Comparison of ENCODE assay signal across 1 cellular context in genomic region chr19:41309225-41310030, GRCh38.
A peak's percentile ranks its signal among the peaks of the same experiment; 100 is the strongest.
TF ChIP-seq lines count a peak whose summit lies in the region.

No MANE protein-coding gene starts in this region.

TF ChIP-seq in K562, 482 proteins besides CTCF, POLR2A, EP300 and RAD21 (continued from another document and continues in another):
- TF ChIP-seq RHOXF2B (CRISPR knock-in tag; conservative IDR thresholded peaks at IDR 0.05) (peak; percentile 26; the same call in 1 of the 2 replicates), KLF16 (IDR thresholded peaks at IDR 0.05) (no peak), HCFC1 (IDR thresholded peaks at IDR 0.05; ENCODE audit: low read depth, low read length) (no peak), ZBTB11 (CRISPR knock-in tag; IDR thresholded peaks at IDR 0.05) (no peak), CAMTA2 (CRISPR knock-in tag; conservative IDR thresholded peaks at IDR 0.05) (0 out of 2 replicates have a peak, but pooled peaks have one; percentile 21), POLR2H (tag; IDR thresholded peaks at IDR 0.05; ENCODE audit: low read depth) (no peak), SRF (CRISPR knock-in tag; IDR thresholded peaks at IDR 0.05) (no peak; a peak in 1 of 4 replicates), ZNF124 (CRISPR knock-in tag; IDR thresholded peaks at IDR 0.05) (no peak), HNRNPH1 (optimal IDR thresholded peaks at IDR 0.05; ENCODE audit: low read depth, low read length) (no peak), KHSRP (IDR thresholded peaks at IDR 0.05) (no peak), TEAD2 (tag; IDR thresholded peaks at IDR 0.05) (no peak), ERF (CRISPR knock-in tag; IDR thresholded peaks at IDR 0.05) (no peak), MGA (IDR thresholded peaks at IDR 0.05) (no peak), LCOR (CRISPR knock-in tag; IDR thresholded peaks at IDR 0.05) (no peak), ZNF140 (CRISPR knock-in tag; IDR thresholded peaks at IDR 0.05) (no peak), NEUROD1 (IDR thresholded peaks at IDR 0.05; ENCODE audit: borderline replicate concordance, low read depth, low read length, partially characterized antibody) (no peak), HDAC3 (IDR thresholded peaks at IDR 0.05; ENCODE audit: borderline replicate concordance, partially characterized antibody) (no peak), TBP (optimal IDR thresholded peaks at IDR 0.05; ENCODE audit: low read depth, low read length) (no peak), MYNN (IDR thresholded peaks at IDR 0.05) (0 out of 2 replicates have a peak, but pooled peaks have one; percentile 11), MYNN (CRISPR knock-in tag; IDR thresholded peaks at IDR 0.05) (no peak), SMC3 (conservative IDR thresholded peaks at IDR 0.05; ENCODE audit: insufficient read depth, low read depth, low read length) (no peak), RNF219 (CRISPR knock-in tag; IDR thresholded peaks at IDR 0.05) (no peak), CREB1 (IDR thresholded peaks at IDR 0.05) (no peak), CREB1 (CRISPR knock-in tag; IDR thresholded peaks at IDR 0.05) (no peak), KAT8 (IDR thresholded peaks at IDR 0.05; ENCODE audit: low read depth) (no peak), ZKSCAN3 (CRISPR knock-in tag; IDR thresholded peaks at IDR 0.05) (no peak), ZNF695 (CRISPR knock-in tag; IDR thresholded peaks at IDR 0.05) (no peak), STAT5A (IDR thresholded peaks at IDR 0.05; ENCODE audit: borderline replicate concordance, low read length) (no peak), KAT2B (IDR thresholded peaks at IDR 0.05; ENCODE audit: low read depth, low read length) (no peak), CC2D1A (IDR thresholded peaks at IDR 0.05) (no peak), MTA1 (IDR thresholded peaks at IDR 0.05; ENCODE audit: borderline replicate concordance) (no peak), ZNF41 (CRISPR knock-in tag; conservative IDR thresholded peaks at IDR 0.05) (no peak), SREBF2 (CRISPR knock-in tag; IDR thresholded peaks at IDR 0.05) (no peak), SP1 (CRISPR knock-in tag; IDR thresholded peaks at IDR 0.05) (no peak), NONO (IDR thresholded peaks at IDR 0.05; ENCODE audit: low read depth in 2 of 2, low read length in 1 of 2) (no peak), ATF2 (CRISPR knock-in tag; IDR thresholded peaks at IDR 0.05) (no peak), POLR2AphosphoS2 (IDR thresholded peaks at IDR 0.05; ENCODE audit: low read length) (no peak), USF2 (CRISPR knock-in tag; IDR thresholded peaks at IDR 0.05) (no peak), ZFP36 (IDR thresholded peaks at IDR 0.05; ENCODE audit: low read depth, low read length, partially characterized antibody) (no peak), PCBP2 (IDR thresholded peaks at IDR 0.05; ENCODE audit: low read depth, low read length, poor library complexity, severe bottlenecking) (no peak)
- TF ChIP-seq, protein P1, sequence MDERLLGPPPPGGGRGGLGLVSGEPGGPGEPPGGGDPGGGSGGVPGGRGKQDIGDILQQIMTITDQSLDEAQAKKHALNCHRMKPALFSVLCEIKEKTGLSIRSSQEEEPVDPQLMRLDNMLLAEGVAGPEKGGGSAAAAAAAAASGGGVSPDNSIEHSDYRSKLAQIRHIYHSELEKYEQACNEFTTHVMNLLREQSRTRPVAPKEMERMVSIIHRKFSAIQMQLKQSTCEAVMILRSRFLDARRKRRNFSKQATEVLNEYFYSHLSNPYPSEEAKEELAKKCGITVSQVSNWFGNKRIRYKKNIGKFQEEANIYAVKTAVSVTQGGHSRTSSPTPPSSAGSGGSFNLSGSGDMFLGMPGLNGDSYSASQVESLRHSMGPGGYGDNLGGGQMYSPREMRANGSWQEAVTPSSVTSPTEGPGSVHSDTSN (CRISPR knock-in tag; IDR thresholded peaks at IDR 0.05; ENCODE audit: low read depth), result no peak
- TF ChIP-seq, protein P1 (tag; conservative IDR thresholded peaks at IDR 0.05; ENCODE audit: low read depth), result no peak
- TF ChIP-seq, protein P2, sequence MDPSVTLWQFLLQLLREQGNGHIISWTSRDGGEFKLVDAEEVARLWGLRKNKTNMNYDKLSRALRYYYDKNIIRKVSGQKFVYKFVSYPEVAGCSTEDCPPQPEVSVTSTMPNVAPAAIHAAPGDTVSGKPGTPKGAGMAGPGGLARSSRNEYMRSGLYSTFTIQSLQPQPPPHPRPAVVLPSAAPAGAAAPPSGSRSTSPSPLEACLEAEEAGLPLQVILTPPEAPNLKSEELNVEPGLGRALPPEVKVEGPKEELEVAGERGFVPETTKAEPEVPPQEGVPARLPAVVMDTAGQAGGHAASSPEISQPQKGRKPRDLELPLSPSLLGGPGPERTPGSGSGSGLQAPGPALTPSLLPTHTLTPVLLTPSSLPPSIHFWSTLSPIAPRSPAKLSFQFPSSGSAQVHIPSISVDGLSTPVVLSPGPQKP (CRISPR knock-in tag; IDR thresholded peaks at IDR 0.05), result no peak
